In genomic region chr10:15585303-15585715, GRCh38 we compare ENCODE assay signal across 9 cellular contexts.
A peak's percentile ranks its signal among the peaks of the same experiment; 100 is the strongest.
DNase-seq lines count a peak whose midpoint lies in the region; ATAC-seq and TF ChIP-seq lines count a peak whose summit lies in the region.
"Had no signal": no experiment of that assay in that cellular context is flagged by ENCODE, and none has a peak within 500 bp of the region (broad histone marks: within the 10 kb centered on the region; RNA-seq: fewer than 3 reads in every experiment).

No MANE protein-coding gene starts in this region.

- H3K27me3 ChIP-seq in prostate gland (replicated peaks; ENCODE audit: insufficient read depth): no peaks in the 10 kb centered on the region

- TF ChIP-seq CTCF in AG09309 (IDR thresholded peaks at IDR 0.05; ENCODE audit: control insufficient read depth, insufficient read depth, low read depth, low read length, missing control alignments): peak; percentile 89
- peak; percentile 82 for TF ChIP-seq CTCF in GM12873 (IDR thresholded peaks at IDR 0.05; ENCODE audit: insufficient read depth, low read depth, low read length, missing control alignments)
- TF ChIP-seq CTCF in prostate gland (IDR thresholded peaks at IDR 0.05): peak; percentile 46 to 72 (median 52)

- H3K4me1 ChIP-seq in prostate gland (replicated peaks): no peaks in the 10 kb centered on the region

- intact Hi-C loops in prostate gland (cut with DNase I): loop anchor here (2.0 to 10.0 kb wide), 3 partner anchors 131 to 237 kb away; no protein-coding TSS in a partner anchor

- H3K27ac ChIP-seq in prostate gland: no peak overlapping the region
- H3K27ac ChIP-seq: skin epidermis had no signal

- no peaks in the 10 kb centered on the region for H3K36me3 ChIP-seq in prostate gland

- no peak overlapping the region for H3K4me3 ChIP-seq in AG09309 (ENCODE audit: control insufficient read depth, low read depth, low read length)
- no peak overlapping the region for H3K4me3 ChIP-seq in prostate gland
- H3K4me3 ChIP-seq: skin epidermis had no signal

- peak; percentile 60 for ATAC-seq in HG02623 (IDR thresholded peaks at IDR 0.05; ENCODE audit: unreplicated experiment)

- WGBS in prostate gland: 12% methylated on average over 6 of the region's 6 CpGs

- DNase-seq in AG09309 (ENCODE audit: low read depth) (no peak), NCI-H1694 (lab: John Stamatoyannopoulos, UW) (peak; percentile 29), globus pallidus (ENCODE audit: low spot score) (peak; percentile 62), prostate gland (ENCODE audit: low spot score) (peak; percentile 39)
- DNase-seq in activated CD8-positive, alpha-beta memory T cell treated with anti-CD3 and anti-CD28 coated beads for 48 hours (ENCODE audit: low read depth in 2 of 3, low spot score in 2 of 3): peak in 2 of 3 experiments; percentile 4 to 23
- DNase-seq in effector CD4-positive, alpha-beta T cell: no peak

- TF ChIP-seq POLR2A in prostate gland (IDR thresholded peaks at IDR 0.05): no peak

- no peaks in the 10 kb centered on the region for H3K9me3 ChIP-seq in prostate gland

Comparison
In these comparisons a context has a peak if more than half of its experiments do, and no peak if none do; other contexts are left out.
1. DNase-seq: peak in NCI-H1694 (single experiment), activated CD8-positive, alpha-beta memory T cell treated with anti-CD3 and anti-CD28 coated beads for 48 hours (2 of 3), globus pallidus (single experiment) and prostate gland (single experiment); none in AG09309 (single experiment) and effector CD4-positive, alpha-beta T cell (single experiment).
2. Peak in every context shown above with its lines, with median percentiles within 50 percentile points of each other: CTCF ChIP-seq.